Comparison of ENCODE assay signal across 10 cellular contexts in the genomic region with DNA sequence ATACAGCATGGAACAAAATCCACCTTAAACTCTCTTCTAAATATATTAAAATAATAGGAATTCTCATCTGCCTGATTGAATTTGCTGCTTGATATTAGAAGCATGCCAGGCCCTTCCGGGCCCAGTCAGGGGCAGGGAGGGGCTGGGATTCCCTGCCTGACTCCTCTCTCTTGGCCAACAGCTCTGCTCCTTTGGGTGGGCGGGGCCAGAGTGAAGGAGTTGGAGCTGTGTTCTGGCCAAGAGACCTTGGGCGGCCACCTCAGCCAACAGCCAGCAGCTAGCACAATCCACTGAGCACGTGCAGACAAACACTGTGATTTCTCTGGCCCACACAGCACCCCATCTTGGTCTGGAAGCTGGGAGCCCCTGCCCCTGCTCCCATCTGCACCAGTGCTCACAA.
DNase-seq lines count a peak whose midpoint lies in the region; ATAC-seq and TF ChIP-seq lines count a peak whose summit lies in the region.
"Had no signal": no experiment of that assay in that cellular context is flagged by ENCODE, and none has a peak within 500 bp of the region (broad histone marks: within the 10 kb centered on the region; RNA-seq: fewer than 3 reads in every experiment).

No MANE protein-coding gene starts in this region.

- no peaks in the 10 kb centered on the region for H3K27me3 ChIP-seq in foreskin keratinocyte
- H3K27me3 ChIP-seq in osteoblast (ENCODE audit: insufficient read depth, low read length), result peaks cover 18% of the 10 kb centered on the region

- no peak overlapping the region for H3K4me3 ChIP-seq in osteoblast (ENCODE audit: insufficient read depth, low read length)

- DNase-seq in AG08395 (ENCODE audit: low spot score) (peak; percentile 68), foreskin keratinocyte (peak in 1 of 2 donors; percentile 65), osteoblast (ENCODE audit: insufficient read length, low spot score, missing footprints) (peak; percentile 86), GM13976 (ENCODE audit: low spot score) (no peak), NCI-H2171 treated with DMSO at 0.1 percent for 48 hours (lab: John Stamatoyannopoulos, UW) (no peak)
- DNase-seq: NCI-H1092 treated with DMSO at 0.1 percent for 48 hours, SIG-M5 had no signal

- H4K20me1 ChIP-seq in osteoblast (ENCODE audit: insufficient read depth, low read length), result no peaks in the 10 kb centered on the region

- H3K79me2 ChIP-seq in osteoblast (ENCODE audit: insufficient read depth, low read length), result no peaks in the 10 kb centered on the region

- peaks cover 28% of the 10 kb centered on the region for H3K4me1 ChIP-seq in foreskin keratinocyte
- H3K4me1 ChIP-seq in osteoblast (ENCODE audit: insufficient read depth, low read length), result peaks cover 3% of the 10 kb centered on the region

- ATAC-seq in SK-N-SH treated with all-trans-retinoic acid at 6 μM for 48 hours, result peak; percentile 95
- no peak for ATAC-seq in foreskin keratinocyte
- ATAC-seq in HG02678 (IDR thresholded peaks at IDR 0.05; ENCODE audit: unreplicated experiment), result no peak
- ATAC-seq in GM21367 (IDR thresholded peaks at IDR 0.05; ENCODE audit: unreplicated experiment), result no peak

- in situ Hi-C loops in GM13976 (cut with MboI; ENCODE audit: low sequenced_read_pairs, unreplicated experiment), result no loop called here

- H3K27ac ChIP-seq in foreskin keratinocyte, result peak overlapping the region; percentile 87
- no peak overlapping the region for H3K27ac ChIP-seq in osteoblast (ENCODE audit: low read depth, low read length)

- no peaks in the 10 kb centered on the region for H3K36me3 ChIP-seq in osteoblast (ENCODE audit: insufficient read depth, low read length)

- no peak overlapping the region for H2AFZ ChIP-seq in osteoblast (ENCODE audit: low read length)

- H3K9me3 ChIP-seq in osteoblast (ENCODE audit: low read depth, low read length), result no peaks in the 10 kb centered on the region

- H3K4me2 ChIP-seq in osteoblast (ENCODE audit: insufficient read depth, low read length), result no peak overlapping the region

- TF ChIP-seq CTCF in foreskin keratinocyte (conservative IDR thresholded peaks at IDR 0.05) (no peak), osteoblast (IDR thresholded peaks at IDR 0.05; ENCODE audit: extremely low read depth, low read depth, low read length) (no peak), GM13976 (IDR thresholded peaks at IDR 0.05; ENCODE audit: borderline replicate concordance, control extremely low read depth, extremely low read depth, insufficient read depth, missing control alignments) (no peak)

TF ChIP-seq in SK-N-SH treated with all-trans-retinoic acid at 6 μM for 48 hours, 23 proteins besides CTCF, POLR2A, EP300 and RAD21:
- TF ChIP-seq TOX (CRISPR knock-in tag; IDR thresholded peaks at IDR 0.05; ENCODE audit: borderline replicate concordance) (no peak), ZNF8 (CRISPR knock-in tag; IDR thresholded peaks at IDR 0.05) (no peak), ZC3H10 (CRISPR knock-in tag; IDR thresholded peaks at IDR 0.05) (no peak), TCF4 (CRISPR knock-in tag; IDR thresholded peaks at IDR 0.05; ENCODE audit: borderline replicate concordance) (no peak), RARB (CRISPR knock-in tag; IDR thresholded peaks at IDR 0.05) (no peak), ISL1 (CRISPR knock-in tag; IDR thresholded peaks at IDR 0.05) (peak; percentile 47; the same call in 1 of the 2 replicates), PATZ1 (CRISPR knock-in tag; IDR thresholded peaks at IDR 0.05; ENCODE audit: borderline replicate concordance) (no peak)

Comparison
In these comparisons a context has a peak if more than half of its experiments do, and no peak if none do; other contexts are left out.
1. DNase-seq: peak in AG08395 (single experiment) and osteoblast (single experiment); none in GM13976 (single experiment) and NCI-H2171 treated with DMSO at 0.1 percent for 48 hours (single experiment).